ENCODE assay signal across 1 cellular context in the genomic region with DNA sequence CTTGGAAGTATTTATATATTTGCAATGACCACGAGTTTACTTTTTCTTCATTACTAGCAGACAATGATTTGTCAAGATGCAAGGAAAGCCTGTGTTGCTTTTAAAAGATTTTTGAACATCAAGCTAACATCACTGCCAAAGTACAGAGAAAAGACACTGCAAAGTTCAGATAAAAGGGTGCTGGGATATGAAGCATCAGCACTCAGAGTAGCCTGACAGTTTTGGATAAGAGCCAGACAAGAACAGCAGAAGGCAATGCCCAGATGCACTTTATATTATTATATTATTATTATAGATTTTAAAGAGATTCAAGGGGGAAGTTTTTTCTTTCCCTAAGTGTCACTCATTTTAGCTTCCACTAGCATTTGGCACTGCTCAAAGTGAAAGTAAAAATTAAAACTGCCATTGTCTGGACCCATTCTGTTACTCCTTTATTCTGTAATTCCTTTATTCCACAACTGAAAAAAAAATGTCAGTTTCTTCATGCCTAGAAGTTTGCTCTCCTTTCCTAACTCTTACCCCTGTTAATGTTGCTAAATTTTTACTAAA.
A peak's percentile ranks its signal among the peaks of the same experiment; 100 is the strongest.
TF ChIP-seq lines count a peak whose summit lies in the region.

No MANE protein-coding gene starts in this region.

TF ChIP-seq in GM12878, 131 proteins besides CTCF, POLR2A, EP300 and RAD21 (continued from another document):
- TF ChIP-seq, protein P1, sequence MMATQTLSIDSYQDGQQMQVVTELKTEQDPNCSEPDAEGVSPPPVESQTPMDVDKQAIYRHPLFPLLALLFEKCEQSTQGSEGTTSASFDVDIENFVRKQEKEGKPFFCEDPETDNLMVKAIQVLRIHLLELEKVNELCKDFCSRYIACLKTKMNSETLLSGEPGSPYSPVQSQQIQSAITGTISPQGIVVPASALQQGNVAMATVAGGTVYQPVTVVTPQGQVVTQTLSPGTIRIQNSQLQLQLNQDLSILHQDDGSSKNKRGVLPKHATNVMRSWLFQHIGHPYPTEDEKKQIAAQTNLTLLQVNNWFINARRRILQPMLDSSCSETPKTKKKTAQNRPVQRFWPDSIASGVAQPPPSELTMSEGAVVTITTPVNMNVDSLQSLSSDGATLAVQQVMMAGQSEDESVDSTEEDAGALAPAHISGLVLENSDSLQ (IDR thresholded peaks at IDR 0.05), result peak; percentile 62; the same call in 1 of the 2 replicates
